ENCODE assay signal across 16 cellular contexts in the genomic region with DNA sequence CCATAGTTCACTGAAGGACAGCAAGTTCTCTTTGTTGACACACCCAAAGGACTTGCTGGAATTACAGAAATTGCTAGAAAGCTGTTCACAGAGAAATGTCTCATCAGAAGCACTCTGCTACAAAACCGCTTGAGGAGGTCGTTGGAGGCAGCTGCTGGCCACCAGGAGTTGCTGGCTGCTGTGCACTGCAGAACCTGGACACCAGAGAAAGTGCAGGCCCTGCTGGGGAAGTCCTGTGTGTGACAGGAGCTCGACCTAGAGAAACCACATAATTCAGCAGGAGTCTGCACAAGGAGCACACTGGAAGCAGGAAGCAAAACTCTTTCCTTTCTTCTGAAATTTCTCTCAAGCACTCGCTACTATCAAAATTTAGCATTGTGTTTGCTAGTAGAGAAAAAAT.
DNase-seq lines count a peak whose midpoint lies in the region; ATAC-seq and TF ChIP-seq lines count a peak whose summit lies in the region.
"Had no signal": no experiment of that assay in that cellular context is flagged by ENCODE, and none has a peak within 500 bp of the region (broad histone marks: within the 10 kb centered on the region; RNA-seq: fewer than 3 reads in every experiment).

No MANE protein-coding gene starts in this region.

- no peak overlapping the region for H3K27ac ChIP-seq in left ventricle myocardium inferior (replicated peaks)
- no peak overlapping the region for H3K27ac ChIP-seq in testis
- H3K27ac ChIP-seq: brain microvascular endothelial cell, gastrocnemius medialis, psoas muscle had no signal

- intact Hi-C loops in left ventricle myocardium inferior (cut with micrococcal nuclease) = no loop called here
- intact Hi-C loops in Right ventricle myocardium superior (cut with DNase I) = no loop called here
- intact Hi-C loops in testis (cut with DNase I; ENCODE audit: low total_unique reads) = no loop called here

- H3K4me1 ChIP-seq in left ventricle myocardium inferior (no peaks in the 10 kb centered on the region), testis (no peaks in the 10 kb centered on the region)
- H3K4me1 ChIP-seq: gastrocnemius medialis, psoas muscle had no signal

- TF ChIP-seq CTCF in left ventricle myocardium inferior (IDR thresholded peaks at IDR 0.05; ENCODE audit: borderline replicate concordance) = no peak
- TF ChIP-seq CTCF in astrocyte of the spinal cord (IDR thresholded peaks at IDR 0.05; ENCODE audit: low read depth, low read length) = no peak
- TF ChIP-seq CTCF in testis (IDR thresholded peaks at IDR 0.05) = no peak

- TF ChIP-seq POLR2A in testis (IDR thresholded peaks at IDR 0.05) = no peak

- no peaks in the 10 kb centered on the region for H3K9me3 ChIP-seq in left ventricle myocardium inferior (replicated peaks)
- no peaks in the 10 kb centered on the region for H3K9me3 ChIP-seq in testis
- H3K9me3 ChIP-seq: gastrocnemius medialis, psoas muscle had no signal

- H3K4me3 ChIP-seq in left ventricle myocardium inferior = no peak overlapping the region
- no peak overlapping the region for H3K4me3 ChIP-seq in astrocyte of the spinal cord (ENCODE audit: low read depth, low read length)
- H3K4me3 ChIP-seq in testis = no peak overlapping the region
- H3K4me3 ChIP-seq: gastrocnemius medialis, psoas muscle had no signal

- H3K36me3 ChIP-seq in left ventricle myocardium inferior = no peaks in the 10 kb centered on the region
- H3K36me3 ChIP-seq in testis (ENCODE audit: low read depth, missing control alignments) = no peaks in the 10 kb centered on the region
- H3K36me3 ChIP-seq: brain microvascular endothelial cell, gastrocnemius medialis had no signal

- H3K27me3 ChIP-seq in left ventricle myocardium inferior (ENCODE audit: low read depth) (no peaks in the 10 kb centered on the region), testis (no peaks in the 10 kb centered on the region)
- H3K27me3 ChIP-seq: brain microvascular endothelial cell, gastrocnemius medialis had no signal

- no peak for ATAC-seq in Right ventricle myocardium superior (ENCODE audit: poor library complexity)
- ATAC-seq in HG03196 (IDR thresholded peaks at IDR 0.05; ENCODE audit: unreplicated experiment) = peak; percentile 26
- ATAC-seq in HG03280 (IDR thresholded peaks at IDR 0.05; ENCODE audit: unreplicated experiment) = no peak
- ATAC-seq: gastrocnemius medialis, psoas muscle had no signal

- in situ Hi-C loops in astrocyte of the spinal cord (cut with HindIII; ENCODE audit: low sequenced_read_pairs) = no loop called here

- WGBS in testis, 2 donors = 42 to 49% methylated on average over 4 of the region's 4 CpGs

- DNase-seq in left ventricle myocardium inferior (peak; percentile 15), Right ventricle myocardium superior (no peak), astrocyte of the spinal cord (ENCODE audit: low read depth, low spot score) (peak; percentile 18), testis (peak; percentile 36), NCI-H1417 treated with DMSO at 0.1 percent for 48 hours (lab: John Stamatoyannopoulos, UW) (no peak), occipital lobe (lab: John Stamatoyannopoulos, UW) (no peak)
- DNase-seq: activated CD8-positive, alpha-beta memory T cell treated with anti-CD3 and anti-CD28 coated beads for 24 hours; brain microvascular endothelial cell; effector CD8-positive, alpha-beta T cell; gastrocnemius medialis; H7; NCI-H526 treated with DMSO at 0.1 percent for 48 hours; psoas muscle; T1000 had no signal

Comparison
In these comparisons a context has a peak if more than half of its experiments do, and no peak if none do; other contexts are left out.
1. DNase-seq: peak in left ventricle myocardium inferior (single experiment), astrocyte of the spinal cord (single experiment) and testis (single experiment); none in Right ventricle myocardium superior (single experiment), NCI-H1417 treated with DMSO at 0.1 percent for 48 hours (single experiment) and occipital lobe (single experiment).